In genomic region chr10:72275351-72276012, GRCh38 we compare ENCODE assay signal across 8 cellular contexts. TPM values are rescaled to one million over a fixed set of nuclear protein-coding genes. Genes with fewer than 3 reads are reported as not detected.
DNase-seq lines count a peak whose midpoint lies in the region; ATAC-seq and TF ChIP-seq lines count a peak whose summit lies in the region.

No MANE protein-coding gene starts in this region.

- 7 to 9% (median 7%) methylated on average over 12 of the region's 12 CpGs for WGBS in psoas muscle, 3 donors

- H3K9me3 ChIP-seq in left ventricle myocardium inferior (replicated peaks): no peaks in the 10 kb centered on the region
- no peaks in the 10 kb centered on the region for H3K9me3 ChIP-seq in psoas muscle

- H3K27me3 Mint-ChIP-seq in WTC11 (ENCODE audit: low read depth): no peaks in the 10 kb centered on the region; the same call in 1 of the 2 replicates

- peaks cover 43% of the 10 kb centered on the region for H3K4me1 Mint-ChIP-seq in WTC11

- intact Hi-C loops in left ventricle myocardium inferior (cut with micrococcal nuclease): loop anchor here (10.0 kb wide), 1 partner anchor 49 kb away; no protein-coding TSS in a partner anchor
- intact Hi-C loops in Right ventricle myocardium superior (cut with DNase I): loop anchor here (10.0 kb wide), 1 partner anchor 49 kb away; no protein-coding TSS in a partner anchor
- intact Hi-C loops in psoas muscle (cut with DNase I): loop anchor here (5.0 kb wide), 2 partner anchors 42 to 48 kb away; no protein-coding TSS in a partner anchor

- H3K4me3 ChIP-seq in left ventricle myocardium inferior: peak overlapping the region; percentile 84
- H3K4me3 ChIP-seq in fibroblast of the aortic adventitia (ENCODE audit: low read depth, low read length): peak overlapping the region; percentile 98
- peak overlapping the region; percentile 89 for H3K4me3 ChIP-seq in psoas muscle

- TF ChIP-seq CTCF in left ventricle myocardium inferior (IDR thresholded peaks at IDR 0.05; ENCODE audit: borderline replicate concordance) (no peak), WTC11 (IDR thresholded peaks at IDR 0.05) (no peak), fibroblast of the aortic adventitia (IDR thresholded peaks at IDR 0.05; ENCODE audit: insufficient read depth, low read length) (no peak), psoas muscle (IDR thresholded peaks at IDR 0.05) (no peak)

- DNase-seq in left ventricle myocardium inferior (no peak), Right ventricle myocardium superior (no peak), WTC11 (ENCODE audit: low spot score) (no peak), fibroblast of the aortic adventitia (ENCODE audit: low read depth) (peak; percentile 42), psoas muscle (peak in 1 of 2 donors; percentile 74)

- H3K36me3 Mint-ChIP-seq in WTC11: peaks cover 20% of the 10 kb centered on the region

- H3K27me3 ChIP-seq in left ventricle myocardium inferior (ENCODE audit: low read depth): no peaks in the 10 kb centered on the region
- H3K27me3 ChIP-seq in psoas muscle (ENCODE audit: insufficient read depth in 3 of 3, low read length in 2 of 3): no peaks in the 10 kb centered on the region

- H3K4me1 ChIP-seq in left ventricle myocardium inferior (peaks cover 63% of the 10 kb centered on the region), psoas muscle (peaks cover 27% of the 10 kb centered on the region)

- POLR2A ChIA-PET in WTC11 (lab: Charles Lee): interaction anchor here (0.7 to 5.1 kb wide), 20 partner anchors 8 to 79 kb away, joined by 3 to 182 read pairs (median 4); partner anchors contain the start of genes ANAPC16, ASCC1 and DNAJB12

- H3K9me3 Mint-ChIP-seq in WTC11: no peaks in the 10 kb centered on the region

- CTCF ChIA-PET in WTC11 (lab: Charles Lee): interaction anchor here (0.6 to 5.3 kb wide), 27 partner anchors 8 to 227 kb away, joined by 3 to 75 read pairs (median 4); partner anchors contain the start of gene SPOCK2

- peak overlapping the region; percentile 95 for H3K4me3 Mint-ChIP-seq in WTC11

- peak overlapping the region; percentile 100 for H3K27ac ChIP-seq in left ventricle myocardium inferior (replicated peaks)
- H3K27ac ChIP-seq in psoas muscle: peak overlapping the region; percentile 98

- peak overlapping the region; percentile 61 for H3K27ac Mint-ChIP-seq in WTC11

- ATAC-seq in Right ventricle myocardium superior (ENCODE audit: poor library complexity) (no peak), WTC11 (no peak), psoas muscle (peak in 2 of 4 donors; percentile 5 to 33), GM19467 (IDR thresholded peaks at IDR 0.05; ENCODE audit: unreplicated experiment) (no peak), GM18517 (IDR thresholded peaks at IDR 0.05; ENCODE audit: unreplicated experiment) (no peak), GM21529 (IDR thresholded peaks at IDR 0.05; ENCODE audit: unreplicated experiment) (no peak)

- H3K36me3 ChIP-seq in left ventricle myocardium inferior: peaks cover 17% of the 10 kb centered on the region
- H3K36me3 ChIP-seq in psoas muscle (ENCODE audit: insufficient read depth in 1 of 2, low read depth in 1 of 2): no peaks in the 10 kb centered on the region

TF ChIP-seq in WTC11, 78 proteins besides CTCF, POLR2A, EP300 and RAD21:
- peak; percentile 56; the same call in 1 of the 2 replicates for TF ChIP-seq ZMAT4 (CRISPR knock-in tag; IDR thresholded peaks at IDR 0.05)
- peak; percentile 55; the same call in 1 of the 2 replicates for TF ChIP-seq USF1 (CRISPR knock-in tag; IDR thresholded peaks at IDR 0.05)
- no peak for TF ChIP-seq GRHL2 (CRISPR knock-in tag; IDR thresholded peaks at IDR 0.05; ENCODE audit: insufficient replicate concordance, severe bottlenecking)
- no peak for TF ChIP-seq PRRX2 (CRISPR knock-in tag; IDR thresholded peaks at IDR 0.05)

RNA-seq across cellular contexts. Expression of gene DDIT4, which starts 1.8 kb away (rescaled TPM):
- total RNA-seq in left ventricle myocardium inferior (66.3 TPM), Right ventricle myocardium superior (54.8 TPM), WTC11 (2021) (118 to 158 TPM (median 153 TPM) in 3 replicates), fibroblast of the aortic adventitia (ENCODE audit: low replicate concordance) (52.4 and 166 TPM in 2 replicates), psoas muscle (100 to 1,000 TPM in 1 of 4 donors, 10 to 100 TPM in 3; 16.1 to 220 (median 65.4) TPM)
- 100 to 1,000 TPM; 114 to 744 (median 487) TPM for polyA plus RNA-seq in psoas muscle

RNA-seq across cellular contexts. Expression of gene ASCC1, which starts 59.4 kb away (rescaled TPM):
- total RNA-seq in left ventricle myocardium inferior (37.0 TPM), Right ventricle myocardium superior (32.0 TPM), WTC11 (2021) (30.4 to 38.7 TPM (median 32.5 TPM) in 3 replicates), fibroblast of the aortic adventitia (ENCODE audit: low replicate concordance) (44.4 and 49.2 TPM in 2 replicates), psoas muscle (10 to 100 TPM; 15.3 to 22.4 (median 19.4) TPM)
- 10 to 100 TPM; 17.9 to 37.0 (median 19.3) TPM for polyA plus RNA-seq in psoas muscle

RNA-seq across cellular contexts. Expression of gene ANAPC16, which starts 59.7 kb away (rescaled TPM):
- total RNA-seq in left ventricle myocardium inferior (256 TPM), Right ventricle myocardium superior (242 TPM), WTC11 (2021) (52.3 to 72.4 TPM (median 72.3 TPM) in 3 replicates), fibroblast of the aortic adventitia (ENCODE audit: low replicate concordance) (16.4 and 61.7 TPM in 2 replicates), psoas muscle (100 to 1,000 TPM in 3 of 4 donors, 10 to 100 TPM in 1; 80.3 to 144 (median 119) TPM)
- 100 to 1,000 TPM in 2 of 3 donors, 10 to 100 TPM in 1; 60.1 to 184 (median 167) TPM for polyA plus RNA-seq in psoas muscle
